ENCODE assay signal across 28 cellular contexts in the genomic region with DNA sequence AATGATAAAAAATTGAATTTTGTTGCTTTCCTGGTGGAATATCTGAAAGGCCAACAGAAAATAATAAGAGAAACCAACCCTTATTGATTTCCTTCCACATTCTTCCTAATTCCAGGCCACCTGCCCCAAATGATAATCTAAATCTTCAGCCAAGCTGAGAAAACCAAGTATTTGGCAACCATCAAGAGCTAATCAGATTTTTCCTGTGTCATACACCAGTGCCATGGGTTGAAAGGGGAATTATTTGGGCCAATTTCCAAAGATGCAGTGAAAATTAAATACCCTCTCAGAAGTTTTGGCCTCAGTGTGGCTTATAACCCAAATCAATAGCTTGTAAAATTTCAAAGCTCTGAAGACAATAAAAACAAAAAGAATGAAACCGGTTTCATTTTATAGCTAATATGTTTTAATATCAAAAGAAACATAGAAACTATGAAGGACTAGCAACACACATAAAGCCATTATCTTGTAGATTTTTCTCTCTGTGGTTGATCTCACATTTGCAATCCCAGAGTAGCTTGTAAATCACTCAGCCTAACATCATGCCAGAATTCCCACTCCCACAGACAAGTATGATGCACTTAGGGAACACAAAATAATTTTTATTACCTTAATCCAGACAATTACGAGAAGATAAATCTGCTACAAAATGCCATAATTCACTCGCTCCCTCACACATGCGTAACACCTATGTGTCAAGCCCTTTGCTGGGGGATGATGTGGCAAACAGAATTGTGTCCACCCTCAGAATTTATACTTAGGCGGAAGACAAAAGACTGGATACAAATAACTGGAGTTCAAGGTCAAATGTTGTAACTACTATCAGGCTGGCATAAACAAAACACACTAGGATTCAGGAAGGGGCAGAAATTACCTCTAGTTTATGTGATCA.
DNase-seq lines count a peak whose midpoint lies in the region; ATAC-seq and TF ChIP-seq lines count a peak whose summit lies in the region.
"Had no signal": no experiment of that assay in that cellular context is flagged by ENCODE, and none has a peak within 500 bp of the region (broad histone marks: within the 10 kb centered on the region; RNA-seq: fewer than 3 reads in every experiment).

No MANE protein-coding gene starts in this region.

- ATAC-seq in omental fat pad (ENCODE audit: low FRiP score) = peak; percentile 79
- ATAC-seq in activated CD8-positive, alpha-beta T cell treated with anti-CD3 and anti-CD28 coated beads, Interleukin-2, amount 10 ng/mL, durations not matched to agents 7 days and 5 days = no peak
- ATAC-seq in GM18907 (IDR thresholded peaks at IDR 0.05; ENCODE audit: unreplicated experiment) = no peak
- ATAC-seq: A549; activated CD4-positive, alpha-beta T cell treated with anti-CD3 and anti-CD28 coated beads for 36 hours; activated CD8-positive, alpha-beta T cell treated with anti-CD3 and anti-CD28 coated beads for 36 hours; CD8-positive, alpha-beta T cell; gastroesophageal sphincter; GM12878; HCT116; K562; pancreas had no signal

- H3K27ac ChIP-seq in iPS-20b (ENCODE audit: low read length) (no peak overlapping the region), GM23248 (no peak overlapping the region)
- H3K27ac ChIP-seq: A549, pancreas had no signal

- CTCF ChIA-PET in HEK293T (lab: Yijun Ruan, JAX) = no interaction called here
- CTCF ChIA-PET in activated CD8-positive, alpha-beta T cell treated with anti-CD3 and anti-CD28 coated beads, Interleukin-2, amount 10 ng/mL, durations not matched to agents 7 days and 5 days (lab: Charles Lee) = no interaction called here

- H3K4me2 ChIP-seq in GM23248 (ENCODE audit: unreplicated experiment) = no peak overlapping the region
- H3K4me2 ChIP-seq: A549, smooth muscle cell had no signal

- H3K27me3 Mint-ChIP-seq in activated CD8-positive, alpha-beta T cell treated with anti-CD3 and anti-CD28 coated beads, Interleukin-2, amount 10 ng/mL, durations not matched to agents 7 days and 5 days (ENCODE audit: low read depth) = peaks cover 2% of the 10 kb centered on the region
- H3K27me3 Mint-ChIP-seq: activated CD4-positive, alpha-beta T cell treated with anti-CD3 and anti-CD28 coated beads for 36 hours; activated CD8-positive, alpha-beta T cell treated with anti-CD3 and anti-CD28 coated beads for 36 hours; brain had no signal

- TF ChIP-seq CTCF in omental fat pad (IDR thresholded peaks at IDR 0.05) = no peak

- H3K4me1 ChIP-seq in iPS-20b (ENCODE audit: insufficient read depth, low read length) = peaks cover 41% of the 10 kb centered on the region
- no peaks in the 10 kb centered on the region for H3K4me1 ChIP-seq in GM23248 (ENCODE audit: insufficient read depth)

- no peaks in the 10 kb centered on the region for H3K9me2 ChIP-seq in GM23248 (ENCODE audit: insufficient read depth)

- no peaks in the 10 kb centered on the region for H3K9me3 Mint-ChIP-seq in activated CD8-positive, alpha-beta T cell treated with anti-CD3 and anti-CD28 coated beads, Interleukin-2, amount 10 ng/mL, durations not matched to agents 7 days and 5 days (ENCODE audit: insufficient read depth)
- H3K9me3 Mint-ChIP-seq: activated CD8-positive, alpha-beta T cell treated with anti-CD3 and anti-CD28 coated beads for 36 hours; activated naive CD4-positive, alpha-beta T cell treated with anti-CD3 and anti-CD28 coated beads for 36 hours; brain; CD8-positive, alpha-beta T cell; nephron progenitor cell had no signal

- no peaks in the 10 kb centered on the region for H3F3A ChIP-seq in GM23248 (ENCODE audit: insufficient read depth)

- H3K79me2 ChIP-seq in GM23248 (ENCODE audit: insufficient read depth) = no peaks in the 10 kb centered on the region; the same call in 1 of the 2 replicates

- H3K27me3 ChIP-seq in iPS-20b (ENCODE audit: insufficient read depth, low read length) (no peaks in the 10 kb centered on the region), GM23248 (replicated peaks; ENCODE audit: insufficient read depth) (no peaks in the 10 kb centered on the region)
- H3K27me3 ChIP-seq: gastroesophageal sphincter, pancreas had no signal

- WGBS in GM23248 (ENCODE audit: low coverage in 1 of 2, low lambda C conversion rate in 2 of 2, missing lambda C conversion rate in 2 of 2), 2 experiments = 82 to 85% methylated on average over 5 of the region's 5 CpGs

- H3K4me3 Mint-ChIP-seq in activated CD8-positive, alpha-beta T cell treated with anti-CD3 and anti-CD28 coated beads, Interleukin-2, amount 10 ng/mL, durations not matched to agents 7 days and 5 days = no peak overlapping the region
- H3K4me3 Mint-ChIP-seq: activated CD4-positive, alpha-beta T cell treated with anti-CD3 and anti-CD28 coated beads for 36 hours; activated CD8-positive, alpha-beta T cell treated with anti-CD3 and anti-CD28 coated beads for 36 hours; activated naive CD4-positive, alpha-beta T cell treated with anti-CD3 and anti-CD28 coated beads for 36 hours; brain; CD8-positive, alpha-beta T cell; nephron progenitor cell had no signal

- H3K4me3 ChIP-seq in iPS-20b (ENCODE audit: low read length) (no peak overlapping the region), GM23248 (no peak overlapping the region)
- H3K4me3 ChIP-seq: A549, gastroesophageal sphincter, GM12878, K562, pancreas, smooth muscle cell had no signal

- in situ Hi-C loops in GM23248 (cut with MboI) = no loop called here

- H3K9me3 ChIP-seq in iPS-20b (ENCODE audit: insufficient read depth, low read depth, low read length) = no peaks in the 10 kb centered on the region
- H3K9me3 ChIP-seq in GM23248 (ENCODE audit: low read depth) = no peaks in the 10 kb centered on the region
- H3K9me3 ChIP-seq: A549, gastroesophageal sphincter, pancreas had no signal

- no peaks in the 10 kb centered on the region for H3K4me1 Mint-ChIP-seq in activated CD8-positive, alpha-beta T cell treated with anti-CD3 and anti-CD28 coated beads, Interleukin-2, amount 10 ng/mL, durations not matched to agents 7 days and 5 days (ENCODE audit: low read depth)

- H2AFZ ChIP-seq in GM23248 = no peak overlapping the region

- POLR2A ChIA-PET in HEK293T (lab: Yijun Ruan, JAX) = interaction anchor here (0.9 kb wide), 1 partner anchor 314 kb away, joined by 3 read pairs; a partner anchor contains a TSS
- POLR2A ChIA-PET in activated CD8-positive, alpha-beta T cell treated with anti-CD3 and anti-CD28 coated beads, Interleukin-2, amount 10 ng/mL, durations not matched to agents 7 days and 5 days (lab: Charles Lee) = no interaction called here

- no peaks in the 10 kb centered on the region for H4K20me1 ChIP-seq in GM23248 (ENCODE audit: insufficient read depth)

- no peak overlapping the region for H3K27ac Mint-ChIP-seq in activated CD8-positive, alpha-beta T cell treated with anti-CD3 and anti-CD28 coated beads, Interleukin-2, amount 10 ng/mL, durations not matched to agents 7 days and 5 days
- H3K27ac Mint-ChIP-seq: activated CD4-positive, alpha-beta T cell treated with anti-CD3 and anti-CD28 coated beads for 36 hours; activated CD8-positive, alpha-beta T cell treated with anti-CD3 and anti-CD28 coated beads for 36 hours; activated naive CD4-positive, alpha-beta T cell treated with anti-CD3 and anti-CD28 coated beads for 36 hours; brain; CD8-positive, alpha-beta T cell; nephron progenitor cell had no signal

- no peaks in the 10 kb centered on the region for H3K36me3 Mint-ChIP-seq in activated CD8-positive, alpha-beta T cell treated with anti-CD3 and anti-CD28 coated beads, Interleukin-2, amount 10 ng/mL, durations not matched to agents 7 days and 5 days (ENCODE audit: low read depth)
- H3K36me3 Mint-ChIP-seq: brain; CD8-positive, alpha-beta T cell had no signal

- H3K36me3 ChIP-seq in iPS-20b (ENCODE audit: insufficient read depth, low read depth, low read length) (no peaks in the 10 kb centered on the region), GM23248 (ENCODE audit: low read depth) (no peaks in the 10 kb centered on the region)
- H3K36me3 ChIP-seq: gastroesophageal sphincter, pancreas had no signal

- 0 out of 2 replicates have a peak overlapping the region, but pooled peaks have one; percentile 15 for H3K9ac ChIP-seq in iPS-20b (ENCODE audit: low read depth, low read length)
- no peak overlapping the region for H3K9ac ChIP-seq in GM23248

- no peak for DNase-seq in HEK293T (ENCODE audit: extremely low spot score)
- DNase-seq in NCI-H69 (lab: John Stamatoyannopoulos, UW) = peak; percentile 28
- no peak for DNase-seq in omental fat pad (ENCODE audit: low spot score)
- DNase-seq in activated CD8-positive, alpha-beta T cell treated with anti-CD3 and anti-CD28 coated beads, Interleukin-2, amount 10 ng/mL, durations not matched to agents 7 days and 5 days = no peak
- DNase-seq in AG08395 (ENCODE audit: low spot score) = no peak
- DNase-seq in GM23248 = no peak
- DNase-seq: activated CD4-positive, alpha-beta T cell treated with anti-CD3 and anti-CD28 coated beads for 36 hours; activated CD8-positive, alpha-beta T cell treated with anti-CD3 and anti-CD28 coated beads for 36 hours; activated naive CD4-positive, alpha-beta T cell treated with anti-CD3 and anti-CD28 coated beads for 36 hours; amniotic stem cell; CD8-positive, alpha-beta T cell; DMS 273 treated with DMSO at 0.1 percent for 48 hours; NCI-H1092; NCI-H187; NCI-H774; nephron progenitor cell; pancreas; stimulated activated naive CD4-positive, alpha-beta T cell treated with Interleukin-2 at 50 U/mL for 16 hours; T-helper 9 cell had no signal

TF ChIP-seq in HEK293T, 16 proteins besides CTCF, POLR2A, EP300 and RAD21:
- no peak for TF ChIP-seq ELF4 (IDR thresholded peaks at IDR 0.05)
- no peak for TF ChIP-seq FOXM1 (IDR thresholded peaks at IDR 0.05; ENCODE audit: borderline replicate concordance)
- peak; percentile 97 for TF ChIP-seq CTBP1 (IDR thresholded peaks at IDR 0.05; ENCODE audit: borderline replicate concordance)
- peak; percentile 51; the same call in 1 of the 2 replicates for TF ChIP-seq ARNT (IDR thresholded peaks at IDR 0.05)
- TF ChIP-seq, protein P1, sequence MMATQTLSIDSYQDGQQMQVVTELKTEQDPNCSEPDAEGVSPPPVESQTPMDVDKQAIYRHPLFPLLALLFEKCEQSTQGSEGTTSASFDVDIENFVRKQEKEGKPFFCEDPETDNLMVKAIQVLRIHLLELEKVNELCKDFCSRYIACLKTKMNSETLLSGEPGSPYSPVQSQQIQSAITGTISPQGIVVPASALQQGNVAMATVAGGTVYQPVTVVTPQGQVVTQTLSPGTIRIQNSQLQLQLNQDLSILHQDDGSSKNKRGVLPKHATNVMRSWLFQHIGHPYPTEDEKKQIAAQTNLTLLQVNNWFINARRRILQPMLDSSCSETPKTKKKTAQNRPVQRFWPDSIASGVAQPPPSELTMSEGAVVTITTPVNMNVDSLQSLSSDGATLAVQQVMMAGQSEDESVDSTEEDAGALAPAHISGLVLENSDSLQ (IDR thresholded peaks at IDR 0.05) = peak; percentile 97
